20 cellular contexts compared by ENCODE assay signal in the genomic region with DNA sequence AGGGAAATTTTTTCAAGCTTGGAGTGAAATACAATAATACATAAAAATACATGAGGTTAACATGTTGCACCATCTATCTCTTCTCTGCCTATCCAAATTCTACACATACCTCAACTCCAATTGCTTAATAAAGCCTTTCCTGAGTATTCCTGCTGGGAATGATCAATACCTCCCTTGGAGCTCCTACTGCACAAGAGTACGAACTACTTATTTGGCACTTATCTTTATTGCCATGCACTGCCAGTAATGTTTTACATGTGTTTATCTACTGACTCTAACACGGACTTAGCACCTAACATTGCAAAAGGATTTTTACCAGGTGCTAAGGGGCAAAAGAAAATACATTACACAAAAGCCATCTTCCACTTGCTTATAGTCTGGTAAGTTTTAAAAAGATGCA.
DNase-seq lines count a peak whose midpoint lies in the region; ATAC-seq and FAIRE-seq lines count a peak whose summit lies in the region.
"Had no signal": no experiment of that assay in that cellular context is flagged by ENCODE, and none has a peak within 500 bp of the region (broad histone marks: within the 10 kb centered on the region; RNA-seq: fewer than 3 reads in every experiment).

No MANE protein-coding gene starts in this region.

- ATAC-seq in left colon (peak; percentile 94), GM19351 (IDR thresholded peaks at IDR 0.05; ENCODE audit: unreplicated experiment) (no peak)
- ATAC-seq: T-cell had no signal

- H3K27me3 ChIP-seq in small intestine (ENCODE audit: control insufficient read depth in 2 of 2, insufficient read depth in 2 of 2, low read length in 2 of 2), result no peaks in the 10 kb centered on the region
- no peaks in the 10 kb centered on the region for H3K27me3 ChIP-seq in SJCRH30

- H3K9me3 ChIP-seq in small intestine (ENCODE audit: control insufficient read depth, low read depth) (no peaks in the 10 kb centered on the region), SJCRH30 (replicated peaks) (no peaks in the 10 kb centered on the region)

- H3K27ac ChIP-seq in small intestine (ENCODE audit: low read depth in 1 of 2, low read length in 1 of 2) (no peak overlapping the region), SJCRH30 (no peak overlapping the region)
- H3K27ac ChIP-seq: C4-2B had no signal

- H3K36me3 ChIP-seq in small intestine (ENCODE audit: control insufficient read depth in 2 of 2, insufficient read depth in 2 of 2, low read length in 2 of 2), result no peaks in the 10 kb centered on the region
- peaks cover 51% of the 10 kb centered on the region for H3K36me3 ChIP-seq in SJCRH30

- DNase-seq in HuH-7 (ENCODE audit: low spot score), result peak; percentile 23
- peak; percentile 39 for DNase-seq in NCI-H2227 treated with DMSO at 0.1 percent for 48 hours (lab: John Stamatoyannopoulos, UW)
- no peak for DNase-seq in left colon
- DNase-seq in small intestine, result peak; percentile 73
- DNase-seq in SJCRH30, result no peak
- no peak for DNase-seq in NCI-H82 (lab: John Stamatoyannopoulos, UW)
- DNase-seq: NCI-H1105 treated with DMSO at 0.1 percent for 48 hours, NCI-H187 treated with DMSO at 0.1 percent for 48 hours, NCI-H2171, NCI-H510A, NCI-H748 treated with DMSO at 0.1 percent for 48 hours, SHP77 treated with DMSO at 0.1 percent for 48 hours, T-cell had no signal

- no peak for FAIRE-seq in small intestine (lab: Jason Lieb, UNC)
- FAIRE-seq: D721Med, GM12892, H54, HTR-8/SVneo, K562 had no signal

- H3K4me1 ChIP-seq in small intestine (ENCODE audit: control insufficient read depth in 2 of 2, insufficient read depth in 1 of 2, low read depth in 1 of 2, low read length in 1 of 2) (no peaks in the 10 kb centered on the region), SJCRH30 (no peaks in the 10 kb centered on the region)

- H3K4me3 ChIP-seq in small intestine (ENCODE audit: low read depth in 1 of 2, low read length in 2 of 2), result no peak overlapping the region
- H3K4me3 ChIP-seq in SJCRH30, result no peak overlapping the region
- H3K4me3 ChIP-seq: K562 had no signal

- intact Hi-C loops in left colon (cut with DNase I, micrococcal nuclease), result no loop called here

- WGBS in small intestine, 3 donors, result 8 to 62% (median 42%) methylated on average over 2 of the region's 2 CpGs

Comparison
In these comparisons a context has a peak if more than half of its experiments do, and no peak if none do; other contexts are left out.
1. DNase-seq: peak in HuH-7 (single experiment), NCI-H2227 treated with DMSO at 0.1 percent for 48 hours (single experiment) and small intestine (single experiment); none in left colon (0 of 2), SJCRH30 (0 of 2) and NCI-H82 (single experiment).